ENCODE assay signal across 2 cellular contexts in genomic region chr19:11905928-11906327, GRCh38.
TF ChIP-seq lines count a peak whose summit lies in the region.

No MANE protein-coding gene starts in this region.

TF ChIP-seq in GM23338, 12 proteins besides CTCF, POLR2A, EP300 and RAD21:
- TF ChIP-seq, protein P1, sequence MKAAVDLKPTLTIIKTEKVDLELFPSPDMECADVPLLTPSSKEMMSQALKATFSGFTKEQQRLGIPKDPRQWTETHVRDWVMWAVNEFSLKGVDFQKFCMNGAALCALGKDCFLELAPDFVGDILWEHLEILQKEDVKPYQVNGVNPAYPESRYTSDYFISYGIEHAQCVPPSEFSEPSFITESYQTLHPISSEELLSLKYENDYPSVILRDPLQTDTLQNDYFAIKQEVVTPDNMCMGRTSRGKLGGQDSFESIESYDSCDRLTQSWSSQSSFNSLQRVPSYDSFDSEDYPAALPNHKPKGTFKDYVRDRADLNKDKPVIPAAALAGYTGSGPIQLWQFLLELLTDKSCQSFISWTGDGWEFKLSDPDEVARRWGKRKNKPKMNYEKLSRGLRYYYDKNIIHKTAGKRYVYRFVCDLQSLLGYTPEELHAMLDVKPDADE (IDR thresholded peaks at IDR 0.05) = no peak

TF ChIP-seq in liver, 16 proteins besides CTCF, POLR2A, EP300 and RAD21 (continued from another document):
- TF ChIP-seq TAF1 (conservative IDR thresholded peaks at IDR 0.05) = no peak
- no peak for TF ChIP-seq NR2F2 (IDR thresholded peaks at IDR 0.05)
- TF ChIP-seq FOXA1 (IDR thresholded peaks at IDR 0.05) = no peak
